In genomic region chr2:148096012-148096411, GRCh38 we compare ENCODE assay signal across 26 cellular contexts.
DNase-seq lines count a peak whose midpoint lies in the region; ATAC-seq and TF ChIP-seq lines count a peak whose summit lies in the region.
"Had no signal": no experiment of that assay in that cellular context is flagged by ENCODE, and none has a peak within 500 bp of the region (broad histone marks: within the 10 kb centered on the region; RNA-seq: fewer than 3 reads in every experiment).

No MANE protein-coding gene starts in this region.

- no peak for TF ChIP-seq CTCF in AG10803 (conservative IDR thresholded peaks at IDR 0.05; ENCODE audit: low read length)
- no peak for TF ChIP-seq CTCF in cardiac fibroblast (IDR thresholded peaks at IDR 0.05; ENCODE audit: low read depth, low read length)

- H3K18ac ChIP-seq in mesenchymal stem cell (ENCODE audit: low read depth in 1 of 2, low read length in 2 of 2): no peak overlapping the region

- no peak overlapping the region for H3K23ac ChIP-seq in mesenchymal stem cell (ENCODE audit: low read length in 2 of 2)

- H2BK15ac ChIP-seq in mesenchymal stem cell (ENCODE audit: low read depth, poor library complexity, severe bottlenecking): no peak overlapping the region

- no peak overlapping the region for H3K14ac ChIP-seq in mesenchymal stem cell (ENCODE audit: low read length in 2 of 2)

- H2AFZ ChIP-seq in mesenchymal stem cell (ENCODE audit: low read depth, low read length): no peak overlapping the region
- H2AFZ ChIP-seq: GM23338 had no signal

- no peak for ATAC-seq in HG02759 (IDR thresholded peaks at IDR 0.05; ENCODE audit: unreplicated experiment)
- ATAC-seq in sciatic nerve: no peak
- ATAC-seq: activated T-cell treated with anti-CD3 and anti-CD28 coated beads, Interleukin-2, amount 50 U/mL, for 72 hours; GM23338; left cardiac atrium; naive thymus-derived CD8-positive, alpha-beta T cell had no signal

- H3K27ac ChIP-seq in mesenchymal stem cell (ENCODE audit: low read length, poor library complexity, severe bottlenecking): no peak overlapping the region
- H3K27ac ChIP-seq: BLaER1, dorsolateral prefrontal cortex had no signal

- H3K4me1 ChIP-seq in mesenchymal stem cell (ENCODE audit: control insufficient read depth, insufficient read depth, low read depth, low read length): no peaks in the 10 kb centered on the region
- H3K4me1 ChIP-seq: BLaER1 had no signal

- no peak overlapping the region for H3K4me2 ChIP-seq in mesenchymal stem cell (ENCODE audit: low read length, poor library complexity, severe bottlenecking)
- H3K4me2 ChIP-seq: BLaER1, GM23338 had no signal

- no peak overlapping the region for H2BK120ac ChIP-seq in mesenchymal stem cell (ENCODE audit: low read depth, low read length)

- no peaks in the 10 kb centered on the region for H3K27me3 ChIP-seq in mesenchymal stem cell (ENCODE audit: control insufficient read depth in 1 of 2, insufficient read depth in 1 of 2, low read length in 2 of 2)
- H3K27me3 ChIP-seq: BLaER1, dorsolateral prefrontal cortex had no signal

- no peaks in the 10 kb centered on the region for H3K9me3 ChIP-seq in mesenchymal stem cell (ENCODE audit: control insufficient read depth, low read length)
- H3K9me3 ChIP-seq: BLaER1 had no signal

- no peak overlapping the region for H4K91ac ChIP-seq in mesenchymal stem cell (ENCODE audit: low read length)

- no peak overlapping the region for H3K9ac ChIP-seq in mesenchymal stem cell (ENCODE audit: low read length)
- H3K9ac ChIP-seq: BLaER1 had no signal

- H3K36me3 ChIP-seq in mesenchymal stem cell (ENCODE audit: control insufficient read depth in 1 of 2, insufficient read depth in 2 of 2, low read depth in 1 of 2, low read length in 2 of 2): no peaks in the 10 kb centered on the region
- H3K36me3 ChIP-seq: BLaER1 had no signal

- intact Hi-C loops in sciatic nerve (cut with DNase I): no loop called here

- peaks cover 11% of the 10 kb centered on the region for H3K79me1 ChIP-seq in mesenchymal stem cell (replicated peaks; ENCODE audit: low read length, poor library complexity, severe bottlenecking)

- no peak overlapping the region for H3K4ac ChIP-seq in mesenchymal stem cell (ENCODE audit: low read depth in 1 of 2, low read length in 2 of 2)

- no peak overlapping the region for H2BK12ac ChIP-seq in mesenchymal stem cell (ENCODE audit: low read length in 2 of 2)

- H3K4me3 ChIP-seq in AG10803 (ENCODE audit: low read length) (no peak overlapping the region), cardiac fibroblast (replicated peaks in 1 of 2; ENCODE audit: low read depth in 2 of 2, low read length in 2 of 2) (no peak overlapping the region), mesenchymal stem cell (ENCODE audit: insufficient read depth in 1 of 2, low read depth in 1 of 2, low read length in 2 of 2) (no peak overlapping the region)
- H3K4me3 ChIP-seq: BLaER1, dorsolateral prefrontal cortex, GM23338, lung had no signal

- DNase-seq in AG10803 (ENCODE audit: low read depth) (peak; percentile 13), LHCN-M2 (ENCODE audit: low read depth) (peak; percentile 5), cardiac fibroblast (ENCODE audit: low read depth in 2 of 2) (peak; percentile 4 to 22), mesenchymal stem cell (peak; percentile 8), NCI-H1436 treated with DMSO at 0.1 percent for 48 hours (lab: John Stamatoyannopoulos, UW) (no peak), sciatic nerve (ENCODE audit: low spot score) (no peak), NCI-H2227 treated with DMSO at 0.1 percent for 48 hours (lab: John Stamatoyannopoulos, UW) (no peak)
- DNase-seq: activated CD4-positive, alpha-beta memory T cell treated with anti-CD3 and anti-CD28 coated beads for 36 hours; activated CD4-positive, alpha-beta T cell treated with anti-CD3 and anti-CD28 coated beads for 1 hour; activated T-cell treated with anti-CD3 and anti-CD28 coated beads, Interleukin-2, amount 50 U/mL, for 72 hours; DMS153; dorsolateral prefrontal cortex; GDM1; hypothalamus; left cardiac atrium; naive thymus-derived CD8-positive, alpha-beta T cell; NCI-H1105; NCI-H2029 treated with DMSO at 0.1 percent for 48 hours; NCI-H345; NCI-H69; Right ventricle myocardium superior; stimulated activated naive CD4-positive, alpha-beta T cell had no signal

- no peak overlapping the region for H4K8ac ChIP-seq in mesenchymal stem cell (ENCODE audit: low read length)

- H2AK5ac ChIP-seq in mesenchymal stem cell (ENCODE audit: low read length, severe bottlenecking): no peak overlapping the region

- no peak overlapping the region for H2BK5ac ChIP-seq in mesenchymal stem cell (ENCODE audit: low read depth, low read length, poor library complexity, severe bottlenecking)

Comparison
In these comparisons a context has a peak if more than half of its experiments do, and no peak if none do; other contexts are left out.
1. DNase-seq: peak in AG10803 (single experiment), LHCN-M2 (single experiment), cardiac fibroblast (2 of 2) and mesenchymal stem cell (single experiment); none in NCI-H1436 treated with DMSO at 0.1 percent for 48 hours (single experiment), sciatic nerve (single experiment) and NCI-H2227 treated with DMSO at 0.1 percent for 48 hours (single experiment).